Comparison of ENCODE assay signal across 22 cellular contexts in genomic region chr3:131239250-131239649, GRCh38.
"Had no signal": no experiment of that assay in that cellular context is flagged by ENCODE, and none has a peak within 500 bp of the region (broad histone marks: within the 10 kb centered on the region; RNA-seq: fewer than 3 reads in every experiment).

No MANE protein-coding gene starts in this region.

- H3K9me3 ChIP-seq: pancreas, prostate gland, right lobe of liver, sigmoid colon, suprapubic skin, testis, tibial artery, transverse colon, upper lobe of right lung, vagina had no signal

- FAIRE-seq: pancreas, small intestine had no signal

- H3K27me3 ChIP-seq: neural progenitor cell, pancreas, right lobe of liver, sigmoid colon, suprapubic skin, testis, tibial artery, transverse colon, upper lobe of right lung, vagina had no signal

- H3K27ac ChIP-seq: neural progenitor cell, pancreas, prostate gland, right lobe of liver, sigmoid colon, suprapubic skin, testis, tibial artery, transverse colon, upper lobe of right lung, vagina had no signal

- H3K4me3 ChIP-seq: neural progenitor cell, pancreas, prostate gland, right lobe of liver, sigmoid colon, suprapubic skin, testis, tibial artery, transverse colon, upper lobe of right lung, vagina had no signal

- DNase-seq: naive thymus-derived CD4-positive, alpha-beta T cell; natural killer cell; pancreas; right cardiac atrium; right lobe of liver; sigmoid colon; small intestine; stimulated activated CD4-positive, alpha-beta T cell treated with anti-CD3 and anti-CD28 coated beads, Interleukin-15, amount 100 ng/mL, for 24 hours; stimulated activated CD4-positive, alpha-beta T cell treated with anti-CD3 and anti-CD28 coated beads, Interleukin-2, amount 100 ng/mL, for 24 hours; stimulated activated CD4-positive, alpha-beta T cell treated with anti-CD3 and anti-CD28 coated beads, Interleukin-2, amount 100 ng/mL, for 48 hours; stimulated activated CD4-positive, alpha-beta T cell treated with anti-CD3 and anti-CD28 coated beads, Interleukin-4, amount 100 ng/mL, for 24 hours; stimulated activated naive CD4-positive, alpha-beta T cell; stimulated activated naive CD8-positive, alpha-beta T cell treated with anti-CD3 and anti-CD28 coated beads, Interleukin-15, amount 100 ng/mL, for 72 hours; stimulated activated naive CD8-positive, alpha-beta T cell treated with anti-CD3 and anti-CD28 coated beads, Interleukin-15, Interleukin-2, amounts not matched to agents 100 U/mL and 50 U/mL, for 24 hours; testis; transverse colon; upper lobe of right lung had no signal

- H3K36me3 ChIP-seq: neural progenitor cell, pancreas, prostate gland, right lobe of liver, sigmoid colon, suprapubic skin, tibial artery, transverse colon, upper lobe of right lung, vagina had no signal
